8 cellular contexts compared by ENCODE assay signal in the genomic region with DNA sequence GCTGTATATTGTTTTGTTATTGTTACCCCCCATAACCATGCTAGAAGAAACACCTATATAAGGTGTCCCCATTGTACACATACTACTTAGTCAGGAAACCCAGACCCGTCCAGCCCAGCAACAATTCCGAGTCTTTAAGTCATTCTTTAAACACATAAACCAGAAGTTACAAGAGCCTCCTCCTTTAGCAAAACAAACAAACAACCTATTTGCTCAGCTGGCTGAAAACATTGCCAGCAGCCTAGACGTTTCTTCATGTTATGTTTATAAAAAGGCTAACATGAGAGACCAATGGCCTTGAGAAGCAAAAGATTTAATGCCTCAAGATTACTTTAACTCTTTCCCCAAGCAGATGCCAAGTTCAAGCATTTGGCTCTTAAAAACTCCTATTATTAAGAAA. TPM values are rescaled to one million over a fixed set of nuclear protein-coding genes. Genes with fewer than 3 reads are reported as not detected.
DNase-seq lines count a peak whose midpoint lies in the region; ATAC-seq, FAIRE-seq and TF ChIP-seq lines count a peak whose summit lies in the region.

No MANE protein-coding gene starts in this region.

- peak overlapping the region in 1 of 2 donors; percentile 4 for H3K9ac ChIP-seq in kidney (ENCODE audit: low read length in 2 of 2)

- H3K27ac Mint-ChIP-seq in activated CD8-positive, alpha-beta memory T cell treated with anti-CD3 and anti-CD28 coated beads, Interleukin-2, amount 10 ng/mL, durations not matched to agents 7 days and 5 days: no peak overlapping the region
- H3K27ac Mint-ChIP-seq in activated T-helper 2 cell treated with anti-CD3 and anti-CD28 coated beads, Interferon-gamma antibody, Interleukin-2, Interleukin-4, amounts not matched to agents 10 μg/mL and 5 μg/mL and 100 μg/mL, durations not matched to agents 14 hours and 24 hours and 36 hours: peak overlapping the region; percentile 35

- intact Hi-C loops in activated T-helper 2 cell treated with anti-CD3 and anti-CD28 coated beads, Interferon-gamma antibody, Interleukin-2, Interleukin-4, amounts not matched to agents 10 μg/mL and 5 μg/mL and 100 μg/mL, durations not matched to agents 14 hours and 24 hours and 36 hours (cut with micrococcal nuclease): no loop called here
- intact Hi-C loops in kidney (cut with DNase I) (no loop called here), posterior cingulate gyrus (cut with DNase I) (no loop called here)

- no peak for ATAC-seq in activated CD8-positive, alpha-beta memory T cell treated with anti-CD3 and anti-CD28 coated beads, Interleukin-2, amount 10 ng/mL, durations not matched to agents 7 days and 5 days
- ATAC-seq in thoracic aorta (ENCODE audit: insufficient number of reproducible peaks, low FRiP score, low read depth): no peak

- H3K27ac ChIP-seq in kidney (ENCODE audit: low read depth in 2 of 2, low read length in 2 of 2) (peak overlapping the region; percentile 35 to 37), thoracic aorta (peak overlapping the region; percentile 97)

- no peak for FAIRE-seq in kidney (lab: Jason Lieb, UNC)

- H3K36me3 ChIP-seq in kidney (ENCODE audit: control insufficient read depth in 1 of 2, insufficient read depth in 2 of 2, low read length in 2 of 2): no peaks in the 10 kb centered on the region
- no peaks in the 10 kb centered on the region for H3K36me3 ChIP-seq in thoracic aorta

- CTCF ChIA-PET in activated CD8-positive, alpha-beta memory T cell treated with anti-CD3 and anti-CD28 coated beads, Interleukin-2, amount 10 ng/mL, durations not matched to agents 7 days and 5 days (lab: Charles Lee): interaction anchor here (1.4 kb wide), 2 partner anchors 10 to 25 kb away, joined by 3 to 9 read pairs; no protein-coding TSS in a partner anchor

- in situ Hi-C loops in GM13976 (cut with MboI; ENCODE audit: low sequenced_read_pairs, unreplicated experiment): no loop called here

- H3K27me3 Mint-ChIP-seq in activated CD8-positive, alpha-beta memory T cell treated with anti-CD3 and anti-CD28 coated beads, Interleukin-2, amount 10 ng/mL, durations not matched to agents 7 days and 5 days: no peaks in the 10 kb centered on the region
- H3K27me3 Mint-ChIP-seq in activated T-helper 2 cell treated with anti-CD3 and anti-CD28 coated beads, Interferon-gamma antibody, Interleukin-2, Interleukin-4, amounts not matched to agents 10 μg/mL and 5 μg/mL and 100 μg/mL, durations not matched to agents 14 hours and 24 hours and 36 hours (ENCODE audit: low read depth): no peaks in the 10 kb centered on the region

- H3K4me3 Mint-ChIP-seq in activated CD8-positive, alpha-beta memory T cell treated with anti-CD3 and anti-CD28 coated beads, Interleukin-2, amount 10 ng/mL, durations not matched to agents 7 days and 5 days: peak overlapping the region; percentile 7
- peak overlapping the region; percentile 32 for H3K4me3 Mint-ChIP-seq in activated T-helper 2 cell treated with anti-CD3 and anti-CD28 coated beads, Interferon-gamma antibody, Interleukin-2, Interleukin-4, amounts not matched to agents 10 μg/mL and 5 μg/mL and 100 μg/mL, durations not matched to agents 14 hours and 24 hours and 36 hours (ENCODE audit: low read depth)

- peaks cover 2% of the 10 kb centered on the region for H3K36me3 Mint-ChIP-seq in activated CD8-positive, alpha-beta memory T cell treated with anti-CD3 and anti-CD28 coated beads, Interleukin-2, amount 10 ng/mL, durations not matched to agents 7 days and 5 days
- H3K36me3 Mint-ChIP-seq in activated T-helper 2 cell treated with anti-CD3 and anti-CD28 coated beads, Interferon-gamma antibody, Interleukin-2, Interleukin-4, amounts not matched to agents 10 μg/mL and 5 μg/mL and 100 μg/mL, durations not matched to agents 14 hours and 24 hours and 36 hours (ENCODE audit: low read depth): peaks cover 17% of the 10 kb centered on the region

- no peaks in the 10 kb centered on the region for H3K9me3 ChIP-seq in kidney (ENCODE audit: control insufficient read depth in 1 of 2, low read length in 2 of 2)
- no peaks in the 10 kb centered on the region for H3K9me3 ChIP-seq in thoracic aorta

- peak overlapping the region in 1 of 2 donors; percentile 85 for H3K4me3 ChIP-seq in kidney (ENCODE audit: low read length in 2 of 2)
- H3K4me3 ChIP-seq in thoracic aorta: no peak overlapping the region

- DNase-seq in activated CD8-positive, alpha-beta memory T cell treated with anti-CD3 and anti-CD28 coated beads, Interleukin-2, amount 10 ng/mL, durations not matched to agents 7 days and 5 days: no peak
- no peak for DNase-seq in activated CD8-positive, alpha-beta memory T cell treated with anti-CD3 and anti-CD28 coated beads, Interleukin-2, amount 50 U/mL, for 48 hours
- DNase-seq in activated T-helper 2 cell treated with anti-CD3 and anti-CD28 coated beads, Interferon-gamma antibody, Interleukin-2, Interleukin-4, amounts not matched to agents 10 μg/mL and 5 μg/mL and 100 μg/mL, durations not matched to agents 14 hours and 24 hours and 36 hours (ENCODE audit: low spot score): no peak
- DNase-seq in kidney (no peak), thoracic aorta (ENCODE audit: low spot score) (no peak), GM13976 (ENCODE audit: low spot score) (no peak), posterior cingulate gyrus (no peak)
- DNase-seq in stimulated activated CD4-positive, alpha-beta T cell treated with anti-CD3 and anti-CD28 coated beads, Interleukin-4, amount 100 ng/mL, for 1 hour: no peak

- TF ChIP-seq CTCF in kidney (IDR thresholded peaks at IDR 0.05; ENCODE audit: borderline replicate concordance, extremely low read depth, insufficient read depth): no peak
- no peak for TF ChIP-seq CTCF in thoracic aorta (IDR thresholded peaks at IDR 0.05)
- TF ChIP-seq CTCF in GM13976 (IDR thresholded peaks at IDR 0.05; ENCODE audit: borderline replicate concordance, control extremely low read depth, extremely low read depth, insufficient read depth, missing control alignments): no peak

- H3K4me1 Mint-ChIP-seq in activated CD8-positive, alpha-beta memory T cell treated with anti-CD3 and anti-CD28 coated beads, Interleukin-2, amount 10 ng/mL, durations not matched to agents 7 days and 5 days: peaks cover 75% of the 10 kb centered on the region
- H3K4me1 Mint-ChIP-seq in activated T-helper 2 cell treated with anti-CD3 and anti-CD28 coated beads, Interferon-gamma antibody, Interleukin-2, Interleukin-4, amounts not matched to agents 10 μg/mL and 5 μg/mL and 100 μg/mL, durations not matched to agents 14 hours and 24 hours and 36 hours (ENCODE audit: low read depth): peaks cover 64% of the 10 kb centered on the region

- H3K27me3 ChIP-seq in thoracic aorta (replicated peaks; ENCODE audit: insufficient read depth): no peaks in the 10 kb centered on the region

- no peaks in the 10 kb centered on the region for H3K9me3 Mint-ChIP-seq in activated CD8-positive, alpha-beta memory T cell treated with anti-CD3 and anti-CD28 coated beads, Interleukin-2, amount 10 ng/mL, durations not matched to agents 7 days and 5 days (ENCODE audit: low read depth)
- H3K9me3 Mint-ChIP-seq in activated T-helper 2 cell treated with anti-CD3 and anti-CD28 coated beads, Interferon-gamma antibody, Interleukin-2, Interleukin-4, amounts not matched to agents 10 μg/mL and 5 μg/mL and 100 μg/mL, durations not matched to agents 14 hours and 24 hours and 36 hours: peaks cover 6% of the 10 kb centered on the region

- peaks cover 5 to 25% of the 10 kb centered on the region in 2 donors for H3K4me1 ChIP-seq in kidney (ENCODE audit: control insufficient read depth in 1 of 2, insufficient read depth in 1 of 2, low read depth in 1 of 2, low read length in 2 of 2)
- peaks cover 23 to 77% of the 10 kb centered on the region in 2 donors for H3K4me1 ChIP-seq in thoracic aorta (ENCODE audit: control insufficient read depth in 1 of 2, low read depth in 2 of 2)

RNA-seq across cellular contexts. Expression of a gene that starts 1.4 kb away (rescaled TPM):
- 10 to 100 TPM; 11.7 to 13.0 TPM for total RNA-seq in activated CD8-positive, alpha-beta memory T cell treated with anti-CD3 and anti-CD28 coated beads, Interleukin-2, amount 10 ng/mL, durations not matched to agents 7 days and 5 days
- total RNA-seq in activated T-helper 2 cell treated with anti-CD3 and anti-CD28 coated beads, Interferon-gamma antibody, Interleukin-2, Interleukin-4, amounts not matched to agents 10 μg/mL and 5 μg/mL and 100 μg/mL, durations not matched to agents 14 hours and 24 hours and 36 hours: 28.4 and 29.9 TPM in 2 replicates
- total RNA-seq in kidney (21.7 TPM), thoracic aorta (10 to 100 TPM; 47.8 to 72.7 TPM)
- polyA plus RNA-seq in kidney (ENCODE audit: insufficient read depth, low read depth, low replicate concordance): 10.1 TPM

RNA-seq across cellular contexts. Expression of a gene that starts 1.4 kb away (rescaled TPM):
- total RNA-seq in activated CD8-positive, alpha-beta memory T cell treated with anti-CD3 and anti-CD28 coated beads, Interleukin-2, amount 10 ng/mL, durations not matched to agents 7 days and 5 days: 10 to 100 TPM; 20.5 to 24.5 TPM
- total RNA-seq in activated T-helper 2 cell treated with anti-CD3 and anti-CD28 coated beads, Interferon-gamma antibody, Interleukin-2, Interleukin-4, amounts not matched to agents 10 μg/mL and 5 μg/mL and 100 μg/mL, durations not matched to agents 14 hours and 24 hours and 36 hours: 25.6 and 28.2 TPM in 2 replicates
- 20.1 TPM for total RNA-seq in kidney
- 5.1 TPM for polyA plus RNA-seq in kidney (ENCODE audit: insufficient read depth, low read depth, low replicate concordance)
- total RNA-seq in thoracic aorta: 10 to 100 TPM; 19.8 to 30.5 TPM
